In genomic region chr14:54730156-54730961, GRCh38 we compare ENCODE assay signal across 8 cellular contexts.
DNase-seq lines count a peak whose midpoint lies in the region; ATAC-seq and TF ChIP-seq lines count a peak whose summit lies in the region.

No MANE protein-coding gene starts in this region.

- no peaks in the 10 kb centered on the region for H3K36me3 Mint-ChIP-seq in T-cell

- CTCF ChIA-PET in AG04450 (lab: Charles Lee) (interaction anchor here (0.6 to 1.2 kb wide), 4 partner anchors 21 to 167 kb away, joined by 3 to 5 read pairs (median 4); no protein-coding TSS in a partner anchor), T-cell (lab: Charles Lee) (interaction anchor here in 1 of 2 donors (0.9 kb wide), 1 partner anchor 44 kb away, joined by 3 read pairs; no protein-coding TSS in a partner anchor)

- no peaks in the 10 kb centered on the region for H3K9me3 ChIP-seq in AG04450 (ENCODE audit: control insufficient read depth, insufficient read depth, low read length)

- peak overlapping the region; percentile 15; the same call in 1 of the 2 replicates for H3K4me3 ChIP-seq in AG04450 (ENCODE audit: low read depth, low read length)
- H3K4me3 ChIP-seq in fibroblast of pulmonary artery (replicated peaks; ENCODE audit: low read depth, low read length), result peak overlapping the region; percentile 26

- POLR2A ChIA-PET in AG04450 (lab: Yijun Ruan, JAX), result interaction anchor here (0.6 to 1.6 kb wide), 2 partner anchors 12 to 44 kb away, joined by 3 to 4 read pairs; no protein-coding TSS in a partner anchor
- POLR2A ChIA-PET in T-cell (lab: Charles Lee), result interaction anchor here in 1 of 2 donors (0.5 to 0.6 kb wide), 2 partner anchors 10 to 188 kb away, joined by 3 read pairs; no protein-coding TSS in a partner anchor

- no peak for DNase-seq in AG04450 (ENCODE audit: low read depth, low spot score)
- peak in 1 of 34 experiments; percentile 13 for DNase-seq in T-cell
- peak; percentile 50 for DNase-seq in fibroblast of pulmonary artery (ENCODE audit: low read depth)
- peak; percentile 17 to 23 for DNase-seq in stimulated activated CD4-positive, alpha-beta T cell treated with anti-CD3 and anti-CD28 coated beads, Interleukin-2, amount 100 ng/mL, for 24 hours
- no peak for DNase-seq in activated effector memory CD4-positive, alpha-beta T cell treated with anti-CD3 and anti-CD28 coated beads, Interleukin-2, amount 50 U/mL, for 16 hours
- DNase-seq in NK-92 (lab: John Stamatoyannopoulos, UW; ENCODE audit: unreplicated experiment), result no peak

- peak overlapping the region; percentile 11 to 80 for H3K27ac Mint-ChIP-seq in T-cell

- no peaks in the 10 kb centered on the region for H3K27me3 ChIP-seq in AG04450 (ENCODE audit: control insufficient read depth, insufficient read depth, low read length)

- H3K27me3 Mint-ChIP-seq in T-cell, result peaks cover 7 to 13% of the 10 kb centered on the region in 2 donors

- TF ChIP-seq CTCF in AG04450 (IDR thresholded peaks at IDR 0.05; ENCODE audit: low read depth, low read length), result no peak
- TF ChIP-seq CTCF in fibroblast of pulmonary artery (IDR thresholded peaks at IDR 0.05; ENCODE audit: low read length, missing control alignments), result no peak

- H3K4me3 Mint-ChIP-seq in T-cell, result peak overlapping the region; percentile 49 to 69 (median 66)

- peak; percentile 94 for ATAC-seq in GM18868 (IDR thresholded peaks at IDR 0.05; ENCODE audit: unreplicated experiment)
- peak; percentile 96 for ATAC-seq in HG03045 (IDR thresholded peaks at IDR 0.05; ENCODE audit: unreplicated experiment)
- ATAC-seq in T-cell (replicated peaks in 1 of 4), result peak in 3 of 4 experiments; percentile 63 to 69 (median 68)

- H3K4me1 Mint-ChIP-seq in T-cell, result peaks cover 13 to 17% (median 16%) of the 10 kb centered on the region in 3 donors

- H3K9me3 Mint-ChIP-seq in T-cell, result no peaks in the 10 kb centered on the region

- H3K27ac ChIP-seq in AG04450 (ENCODE audit: low read depth, low read length), result peak overlapping the region; percentile 55

Comparison
In these comparisons a context has a peak if more than half of its experiments do, and no peak if none do; other contexts are left out.
1. DNase-seq: peak in fibroblast of pulmonary artery (single experiment) and stimulated activated CD4-positive, alpha-beta T cell treated with anti-CD3 and anti-CD28 coated beads, Interleukin-2, amount 100 ng/mL, for 24 hours (2 of 2); none in AG04450 (single experiment), activated effector memory CD4-positive, alpha-beta T cell treated with anti-CD3 and anti-CD28 coated beads, Interleukin-2, amount 50 U/mL, for 16 hours (single experiment) and NK-92 (single experiment).
2. Peak in every context shown above with its lines, with median percentiles within 50 percentile points of each other: ATAC-seq.